ENCODE assay signal across 18 cellular contexts in the genomic region with DNA sequence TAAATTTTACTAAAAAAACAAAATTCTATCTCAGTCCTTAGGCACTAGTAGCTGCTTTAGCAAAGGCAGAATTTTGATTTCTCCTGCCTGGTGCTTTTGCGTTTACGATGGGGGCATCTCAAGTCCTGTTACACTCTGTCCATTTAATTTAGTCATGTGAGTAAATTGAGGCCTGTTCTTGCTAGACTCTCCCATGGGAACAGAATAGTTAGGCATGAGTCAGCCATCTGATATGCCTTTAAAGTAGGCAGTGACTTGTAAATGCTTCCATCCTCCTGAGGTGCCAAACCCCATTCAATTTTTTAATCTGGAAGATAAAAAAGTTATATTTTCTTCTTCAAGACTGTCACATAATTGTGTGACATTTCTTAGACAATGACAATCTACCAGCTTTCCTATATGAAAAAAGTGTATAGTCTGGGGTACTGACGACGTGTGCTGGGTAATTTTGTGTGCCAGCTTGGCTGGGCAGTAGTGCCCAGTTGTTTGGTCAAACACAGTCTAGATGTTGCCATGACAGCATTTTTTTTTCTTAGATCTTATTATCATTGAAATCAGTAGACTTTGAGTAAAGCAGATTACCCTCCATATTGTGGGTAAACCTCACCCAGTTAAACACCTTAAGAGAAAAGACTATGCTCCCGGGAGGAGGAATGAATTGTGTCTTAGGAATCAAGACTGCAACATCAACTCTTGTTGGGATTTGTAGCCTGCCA.
DNase-seq lines count a peak whose midpoint lies in the region; ATAC-seq and TF ChIP-seq lines count a peak whose summit lies in the region.
"Had no signal": no experiment of that assay in that cellular context is flagged by ENCODE, and none has a peak within 500 bp of the region (broad histone marks: within the 10 kb centered on the region; RNA-seq: fewer than 3 reads in every experiment).

No MANE protein-coding gene starts in this region.

- no peaks in the 10 kb centered on the region for H3K36me3 ChIP-seq in MG63
- H3K36me3 ChIP-seq: stomach, vagina had no signal

- H3K9me3 ChIP-seq in MG63: no peaks in the 10 kb centered on the region
- H3K9me3 ChIP-seq: stomach, vagina had no signal

- H3K4me3 ChIP-seq in AG10803 (ENCODE audit: low read length): no peak overlapping the region
- no peak overlapping the region for H3K4me3 ChIP-seq in MG63
- H3K4me3 ChIP-seq in choroid plexus epithelial cell (ENCODE audit: low read depth, low read length): no peak overlapping the region
- H3K4me3 ChIP-seq: PC-9, stomach, vagina had no signal

- no peak for TF ChIP-seq CTCF in AG10803 (conservative IDR thresholded peaks at IDR 0.05; ENCODE audit: low read length)
- no peak for TF ChIP-seq CTCF in choroid plexus epithelial cell (conservative IDR thresholded peaks at IDR 0.05; ENCODE audit: low read depth, low read length)

- no peaks in the 10 kb centered on the region for H3K27me3 ChIP-seq in MG63
- H3K27me3 ChIP-seq: vagina had no signal

- ATAC-seq in HG02588 (IDR thresholded peaks at IDR 0.05; ENCODE audit: unreplicated experiment) (no peak), GM21576 (IDR thresholded peaks at IDR 0.05; ENCODE audit: unreplicated experiment) (no peak)

- DNase-seq in AG10803 (ENCODE audit: low read depth) (peak; percentile 73), MG63 (peak; percentile 21), choroid plexus epithelial cell (ENCODE audit: low read depth) (peak; percentile 92), kidney glomerular epithelial cell (lab: John Stamatoyannopoulos, UW) (peak; percentile 16), NCI-H748 treated with DMSO at 0.1 percent for 48 hours (lab: John Stamatoyannopoulos, UW) (no peak), NCI-H1048 (lab: John Stamatoyannopoulos, UW) (no peak)
- DNase-seq: activated CD4-positive, alpha-beta T cell treated with anti-CD3 and anti-CD28 coated beads, Interleukin-2, amount 50 U/mL, for 48 hours; activated naive CD8-positive, alpha-beta T cell treated with anti-CD3 and anti-CD28 coated beads for 36 hours; COR-L47; immature natural killer cell; NCI-H2081 treated with DMSO at 0.1 percent for 48 hours; NCI-H524 treated with DMSO at 0.1 percent for 48 hours; nephron progenitor cell; PC-9; stomach had no signal

Comparison
In these comparisons a context has a peak if more than half of its experiments do, and no peak if none do; other contexts are left out.
1. DNase-seq: peak in AG10803 (single experiment), MG63 (single experiment), choroid plexus epithelial cell (single experiment) and kidney glomerular epithelial cell (single experiment); none in NCI-H748 treated with DMSO at 0.1 percent for 48 hours (single experiment) and NCI-H1048 (single experiment).